14 cellular contexts compared by ENCODE assay signal in genomic region chr10:124151466-124152095, GRCh38. TPM values are rescaled to one million over a fixed set of nuclear protein-coding genes. Genes with fewer than 3 reads are reported as not detected.
A peak's percentile ranks its signal among the peaks of the same experiment; 100 is the strongest.
DNase-seq lines count a peak whose midpoint lies in the region; ATAC-seq, FAIRE-seq and TF ChIP-seq lines count a peak whose summit lies in the region.
"Had no signal": no experiment of that assay in that cellular context is flagged by ENCODE, and none has a peak within 500 bp of the region (broad histone marks: within the 10 kb centered on the region; RNA-seq: fewer than 3 reads in every experiment).

No MANE protein-coding gene starts in this region.

- no peak for FAIRE-seq in GM19239 (lab: Jason Lieb, UNC)

- H3K36me3 ChIP-seq in BLaER1 treated with 17β-estradiol and CSF1 and Interleukin-3, amounts not matched to agents 10 nM and 100 nM = no peaks in the 10 kb centered on the region
- H3K36me3 ChIP-seq in OCI-LY7 (ENCODE audit: insufficient read depth, low read length) (no peaks in the 10 kb centered on the region), esophagus squamous epithelium (no peaks in the 10 kb centered on the region), sigmoid colon (no peaks in the 10 kb centered on the region), tibial nerve (no peaks in the 10 kb centered on the region), BE2C (no peaks in the 10 kb centered on the region)
- H3K36me3 ChIP-seq: left lung had no signal

- H3K27me3 ChIP-seq in BLaER1 treated with 17β-estradiol and CSF1 and Interleukin-3, amounts not matched to agents 10 nM and 100 nM = no peaks in the 10 kb centered on the region
- H3K27me3 ChIP-seq in esophagus squamous epithelium (peaks cover 0 to 5% (median 0%) of the 10 kb centered on the region in 4 donors), sigmoid colon (no peaks in the 10 kb centered on the region), tibial nerve (no peaks in the 10 kb centered on the region), BE2C (no peaks in the 10 kb centered on the region)
- H3K27me3 ChIP-seq: left lung had no signal

- no peaks in the 10 kb centered on the region for H3K9me2 ChIP-seq in OCI-LY7 (ENCODE audit: insufficient read depth, low read length)

- DNase-seq in OCI-LY7 (ENCODE audit: low spot score) (no peak), esophagus squamous epithelium (lab: John Stamatoyannopoulos, UW) (no peak), sigmoid colon (peak; percentile 49), tibial nerve (ENCODE audit: low spot score in 2 of 2) (no peak), BE2C (no peak), GM19239 (ENCODE audit: insufficient read length, low spot score) (no peak)
- DNase-seq: activated CD4-positive, alpha-beta T cell treated with anti-CD3 and anti-CD28 coated beads, Interleukin-2, amount 10 ng/mL, durations not matched to agents 24 days and 14 days; activated T-cell treated with anti-CD3 and anti-CD28 coated beads, Interleukin-2, amount 50 U/mL, for 4 hours; KG1; nephron progenitor cell; stimulated activated CD4-positive, alpha-beta T cell treated with anti-CD3 and anti-CD28 coated beads, Interleukin-4, amount 100 ng/mL, for 4 hours had no signal

- TF ChIP-seq POLR2A in esophagus squamous epithelium (IDR thresholded peaks at IDR 0.05) = no peak
- no peak for TF ChIP-seq POLR2A in sigmoid colon (IDR thresholded peaks at IDR 0.05)
- no peak for TF ChIP-seq POLR2A in tibial nerve (IDR thresholded peaks at IDR 0.05)

- H3K4me1 ChIP-seq in BLaER1 treated with 17β-estradiol and CSF1 and Interleukin-3, amounts not matched to agents 10 nM and 100 nM = peaks cover 84 to 100% (median 94%) of the 10 kb centered on the region in 10 experiments
- H3K4me1 ChIP-seq in OCI-LY7 (ENCODE audit: insufficient read depth, low read length, poor library complexity, severe bottlenecking) (peaks cover 72% of the 10 kb centered on the region), esophagus squamous epithelium (peaks cover 25 to 40% (median 30%) of the 10 kb centered on the region in 3 donors), sigmoid colon (peaks cover 0 to 55% (median 46%) of the 10 kb centered on the region in 4 donors), tibial nerve (peaks cover 0 to 49% (median 32%) of the 10 kb centered on the region in 4 donors), BE2C (no peaks in the 10 kb centered on the region)

- POLR2A ChIA-PET in OCI-LY7 (lab: Charles Lee) = interaction anchor here (0.5 to 0.6 kb wide), 2 partner anchors 591 to 1009 kb away, joined by 3 to 4 read pairs; partner anchors contain the start of gene CTBP2

- CTCF ChIA-PET in OCI-LY7 (lab: Charles Lee; ENCODE audit: unreplicated experiment) = no interaction called here

- H3K4me3 ChIP-seq in BLaER1 treated with 17β-estradiol and CSF1 and Interleukin-3, amounts not matched to agents 10 nM and 100 nM = no peak overlapping the region
- H3K4me3 ChIP-seq in OCI-LY7 (ENCODE audit: low read depth, low read length, poor library complexity, severe bottlenecking) (no peak overlapping the region), esophagus squamous epithelium (no peak overlapping the region), sigmoid colon (no peak overlapping the region), tibial nerve (no peak overlapping the region), BE2C (ENCODE audit: low read depth, low read length) (no peak overlapping the region)
- H3K4me3 ChIP-seq: left lung had no signal

- H3K27ac ChIP-seq in BLaER1 treated with 17β-estradiol and CSF1 and Interleukin-3, amounts not matched to agents 10 nM and 100 nM = peak overlapping the region; percentile 66 to 99 (median 95); a peak in 21 of 22 replicates
- H3K27ac ChIP-seq in OCI-LY7 (ENCODE audit: low read depth, low read length, poor library complexity, severe bottlenecking) (no peak overlapping the region), esophagus squamous epithelium (peak overlapping the region; percentile 68 to 88 (median 74)), sigmoid colon (peak overlapping the region; percentile 77 to 80 (median 77)), tibial nerve (peak overlapping the region in 2 of 4 donors; percentile 15 to 78)

- H3K9me3 ChIP-seq in BLaER1 treated with 17β-estradiol and CSF1 and Interleukin-3, amounts not matched to agents 10 nM and 100 nM (replicated peaks in 1 of 11) = no peaks in the 10 kb centered on the region
- H3K9me3 ChIP-seq in OCI-LY7 (ENCODE audit: low read length) (no peaks in the 10 kb centered on the region), esophagus squamous epithelium (no peaks in the 10 kb centered on the region), sigmoid colon (no peaks in the 10 kb centered on the region), tibial nerve (no peaks in the 10 kb centered on the region), BE2C (no peaks in the 10 kb centered on the region)
- H3K9me3 ChIP-seq: left lung had no signal

- H3K79me2 ChIP-seq in OCI-LY7 (ENCODE audit: insufficient read depth, low read depth, low read length) = no peaks in the 10 kb centered on the region

- H4K20me1 ChIP-seq in BLaER1 treated with 17β-estradiol and CSF1 and Interleukin-3, amounts not matched to agents 10 nM and 100 nM = no peaks in the 10 kb centered on the region
- H4K20me1 ChIP-seq in OCI-LY7 (ENCODE audit: insufficient read depth, low read length) = no peaks in the 10 kb centered on the region

- ATAC-seq in GM18517 (IDR thresholded peaks at IDR 0.05; ENCODE audit: unreplicated experiment) = no peak

- no TSS peak for BruUV-seq in OCI-LY7 (replicated peaks; lab: Mats Ljungman, UMichigan)

- H3K9ac ChIP-seq in BLaER1 treated with 17β-estradiol and CSF1 and Interleukin-3, amounts not matched to agents 10 nM and 100 nM = peak overlapping the region; percentile 66 to 79 (median 70); a peak in 19 of 22 replicates

- H3K4me2 ChIP-seq in BLaER1 treated with 17β-estradiol and CSF1 and Interleukin-3, amounts not matched to agents 10 nM and 100 nM = peak overlapping the region; percentile 81 to 95 (median 88)
- 0 out of 2 replicates have a peak overlapping the region, but pooled peaks have one; percentile 44 for H3K4me2 ChIP-seq in OCI-LY7 (ENCODE audit: low read length)

- no peak overlapping the region for H2AFZ ChIP-seq in OCI-LY7 (ENCODE audit: low read length)

- WGBS in esophagus squamous epithelium, 2 donors = 78 to 85% methylated on average over 5 to 10 of the region's 11 CpGs
- 82 to 87% methylated on average over 11 of the region's 11 CpGs for WGBS in sigmoid colon, 2 donors
- WGBS in tibial nerve, 2 donors = 89 to 93% methylated on average over 11 of the region's 11 CpGs

- no peak for TF ChIP-seq CTCF in OCI-LY7 (conservative IDR thresholded peaks at IDR 0.05; ENCODE audit: low read length)
- TF ChIP-seq CTCF in esophagus squamous epithelium (IDR thresholded peaks at IDR 0.05) = no peak
- TF ChIP-seq CTCF in sigmoid colon (IDR thresholded peaks at IDR 0.05) = no peak
- TF ChIP-seq CTCF in tibial nerve (IDR thresholded peaks at IDR 0.05) = no peak
- no peak for TF ChIP-seq CTCF in BE2C (IDR thresholded peaks at IDR 0.05; ENCODE audit: low read depth, low read length)

- no peak for TF ChIP-seq EP300 in sigmoid colon (IDR thresholded peaks at IDR 0.05)
- no peak for TF ChIP-seq EP300 in tibial nerve (IDR thresholded peaks at IDR 0.05)

- intact Hi-C loops in OCI-LY7 (cut with micrococcal nuclease; ENCODE audit: unreplicated experiment) = no loop called here
- intact Hi-C loops in esophagus squamous epithelium (cut with DNase I) = no loop called here
- intact Hi-C loops in sigmoid colon (cut with DNase I) = loop anchor here (5.0 kb wide), 2 partner anchors 44 to 144 kb away; no protein-coding TSS in a partner anchor

RNA-seq across cellular contexts. Expression of gene CHST15, which starts 58.2 kb away (rescaled TPM):
- 19.9 and 26.4 TPM in 2 replicates for total RNA-seq in OCI-LY7 (2014; rRNA removed; shearing (Covaris generic))
- 14.7 and 19.2 TPM in 2 replicates for total RNA-seq in OCI-LY7 (2022)
- 10 to 100 TPM in 2 of 4 donors, 1 to 10 TPM in 2; 4.0 to 23.0 (median 13.8) TPM for total RNA-seq in esophagus squamous epithelium
- total RNA-seq in sigmoid colon = 10 to 100 TPM; 29.9 to 57.9 (median 43.8) TPM
- polyA plus RNA-seq in sigmoid colon = 1 to 10 TPM; 2.4 to 8.7 (median 3.5) TPM
- total RNA-seq in tibial nerve = 10 to 100 TPM; 29.8 to 45.6 (median 34.3) TPM
- 32.1 TPM for polyA plus RNA-seq in BE2C (2012; ENCODE audit: insufficient read depth, insufficient read length, low read depth)
